ENCODE assay signal across 16 cellular contexts in the genomic region with DNA sequence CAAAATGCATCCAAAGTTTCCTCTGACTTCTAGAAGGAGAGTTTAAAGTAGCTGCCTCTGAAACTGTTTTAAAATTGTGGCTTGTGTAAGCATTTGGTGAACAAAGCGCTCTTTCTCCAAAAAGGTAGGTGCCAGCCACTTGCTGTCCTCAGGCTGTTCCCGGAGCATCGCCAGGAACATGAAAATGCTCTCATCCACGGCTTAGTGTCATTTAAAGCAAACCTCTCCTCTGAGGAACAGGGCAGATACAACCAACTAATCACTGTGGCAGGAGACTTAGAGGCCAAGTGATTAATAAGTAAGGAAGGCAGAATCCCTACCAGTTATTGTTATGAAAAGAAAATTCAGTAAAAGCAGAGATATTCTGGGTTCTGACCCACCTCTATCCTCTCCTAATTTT.
A peak's percentile ranks its signal among the peaks of the same experiment; 100 is the strongest.
DNase-seq lines count a peak whose midpoint lies in the region; TF ChIP-seq lines count a peak whose summit lies in the region.
"Had no signal": no experiment of that assay in that cellular context is flagged by ENCODE, and none has a peak within 500 bp of the region (broad histone marks: within the 10 kb centered on the region; RNA-seq: fewer than 3 reads in every experiment).

No MANE protein-coding gene starts in this region.

- WGBS in esophagus muscularis mucosa = 96% methylated on average over 4 of the region's 4 CpGs

- H3K4me1 ChIP-seq in esophagus muscularis mucosa = peaks cover 0 to 11% (median 0%) of the 10 kb centered on the region in 4 donors
- H3K4me1 ChIP-seq in vagina = peaks cover 28% of the 10 kb centered on the region

- DNase-seq in NCI-H82 (lab: John Stamatoyannopoulos, UW) = peak; percentile 83
- DNase-seq in NCI-H82 treated with DMSO at 0.1 percent for 48 hours (lab: John Stamatoyannopoulos, UW; ENCODE audit: unreplicated experiment) = no peak
- DNase-seq in esophagus muscularis mucosa (ENCODE audit: extremely low spot score) = peak; percentile 66
- peak; percentile 35 for DNase-seq in midbrain (lab: John Stamatoyannopoulos, UW)
- DNase-seq in superior temporal gyrus (ENCODE audit: extremely low spot score) = no peak
- no peak for DNase-seq in vagina (ENCODE audit: extremely low spot score in 2 of 2)
- DNase-seq in LoVo (ENCODE audit: low spot score) = no peak
- no peak for DNase-seq in NCI-H1105 (lab: John Stamatoyannopoulos, UW)
- DNase-seq: COR-L47, DMS153, GDM1, Kasumi-1, NCI-H1092 treated with DMSO at 0.1 percent for 48 hours, NCI-H1694, SHP77 had no signal

- H3K27ac ChIP-seq in esophagus muscularis mucosa (replicated peaks in 1 of 4) (no peak overlapping the region), vagina (no peak overlapping the region)
- H3K27ac ChIP-seq: 22Rv1 had no signal

- H3K9me3 ChIP-seq in esophagus muscularis mucosa (no peaks in the 10 kb centered on the region), vagina (no peaks in the 10 kb centered on the region)

- no peak for TF ChIP-seq EP300 in esophagus muscularis mucosa (IDR thresholded peaks at IDR 0.05)

- no peak for TF ChIP-seq CTCF in esophagus muscularis mucosa (IDR thresholded peaks at IDR 0.05)
- no peak for TF ChIP-seq CTCF in vagina (IDR thresholded peaks at IDR 0.05)

- H3K27me3 ChIP-seq in esophagus muscularis mucosa (no peaks in the 10 kb centered on the region), vagina (no peaks in the 10 kb centered on the region)

- H3K4me3 ChIP-seq in esophagus muscularis mucosa = no peak overlapping the region
- H3K4me3 ChIP-seq in vagina = no peak overlapping the region

- peaks cover 0 to 9% (median 0%) of the 10 kb centered on the region in 4 donors for H3K36me3 ChIP-seq in esophagus muscularis mucosa
- H3K36me3 ChIP-seq in vagina = no peaks in the 10 kb centered on the region

- TF ChIP-seq POLR2A in esophagus muscularis mucosa (IDR thresholded peaks at IDR 0.05; ENCODE audit: low read depth) (no peak), vagina (IDR thresholded peaks at IDR 0.05) (no peak)

- intact Hi-C loops in esophagus muscularis mucosa (cut with DNase I) = no loop called here
- intact Hi-C loops in vagina (cut with DNase I) = loop anchor here (1.0 kb wide), 1 partner anchor 15 kb away; no protein-coding TSS in a partner anchor

Comparison
In these comparisons a context has a peak if more than half of its experiments do, and no peak if none do; other contexts are left out.
1. DNase-seq: peak in NCI-H82 (single experiment), esophagus muscularis mucosa (single experiment) and midbrain (single experiment); none in NCI-H82 treated with DMSO at 0.1 percent for 48 hours (single experiment), superior temporal gyrus (single experiment), vagina (0 of 2), LoVo (single experiment) and NCI-H1105 (single experiment).